Comparison of ENCODE assay signal across 2 cellular contexts in genomic region chr17:69284646-69285045, GRCh38.
A peak's percentile ranks its signal among the peaks of the same experiment; 100 is the strongest.
TF ChIP-seq lines count a peak whose summit lies in the region.

No MANE protein-coding gene starts in this region.

TF ChIP-seq in HepG2, 621 proteins besides CTCF, POLR2A, EP300 and RAD21:
- no peak for TF ChIP-seq CBX2 (IDR thresholded peaks at IDR 0.05; ENCODE audit: low read depth, low read length)
- no peak for TF ChIP-seq CBX2 (CRISPR knock-in tag; IDR thresholded peaks at IDR 0.05; ENCODE audit: low read depth)
- TF ChIP-seq MAFK (conservative IDR thresholded peaks at IDR 0.05 in 1 of 2, IDR thresholded peaks at IDR 0.05 in 1 of 2; ENCODE audit: low read length in 2 of 2), result peak; percentile 69 to 85
- peak; percentile 75 for TF ChIP-seq MAFF (IDR thresholded peaks at IDR 0.05; ENCODE audit: low read depth, low read length)
- TF ChIP-seq ZNF121 (CRISPR knock-in tag; IDR thresholded peaks at IDR 0.05), result no peak

TF ChIP-seq in K562, 482 proteins besides CTCF, POLR2A, EP300 and RAD21:
- no peak for TF ChIP-seq NFYB (IDR thresholded peaks at IDR 0.05; ENCODE audit: extremely low read depth, insufficient read length)
- TF ChIP-seq EP400 (IDR thresholded peaks at IDR 0.05), result no peak
- no peak for TF ChIP-seq FOXA1 (IDR thresholded peaks at IDR 0.05; ENCODE audit: borderline replicate concordance)
- no peak for TF ChIP-seq SRSF7 (optimal IDR thresholded peaks at IDR 0.05; ENCODE audit: low read depth, low read length)
- no peak for TF ChIP-seq DMBX1 (CRISPR knock-in tag; IDR thresholded peaks at IDR 0.05; ENCODE audit: borderline replicate concordance)
- TF ChIP-seq CHD7 (IDR thresholded peaks at IDR 0.05; ENCODE audit: low read depth, low read length), result no peak
- no peak for TF ChIP-seq ZBTB9 (CRISPR knock-in tag; IDR thresholded peaks at IDR 0.05)
- TF ChIP-seq MAFG (tag; conservative IDR thresholded peaks at IDR 0.05), result peak; percentile 26
- TF ChIP-seq POLR2AphosphoS2 (IDR thresholded peaks at IDR 0.05; ENCODE audit: low read length), result no peak
- TF ChIP-seq THRAP3 (IDR thresholded peaks at IDR 0.05; ENCODE audit: borderline replicate concordance), result no peak
- no peak for TF ChIP-seq BHLHE40 (IDR thresholded peaks at IDR 0.05; ENCODE audit: low read length)
- no peak for TF ChIP-seq STAT5A (IDR thresholded peaks at IDR 0.05; ENCODE audit: borderline replicate concordance, low read length)
- 0 out of 2 replicates have a peak, but pooled peaks have one; percentile 22 for TF ChIP-seq MAFF (IDR thresholded peaks at IDR 0.05; ENCODE audit: low read length)
- no peak for TF ChIP-seq TAF9B (IDR thresholded peaks at IDR 0.05; ENCODE audit: partially characterized antibody)
- TF ChIP-seq GTF2B (IDR thresholded peaks at IDR 0.05; ENCODE audit: extremely low read depth, insufficient read length), result no peak
- peak; percentile 45; the same call in 1 of the 2 replicates for TF ChIP-seq C11orf30 (IDR thresholded peaks at IDR 0.05; ENCODE audit: low read depth)
- no peak for TF ChIP-seq BRD4 (IDR thresholded peaks at IDR 0.05)
- no peak for TF ChIP-seq DDX20 (tag; IDR thresholded peaks at IDR 0.05; ENCODE audit: low read depth)
- no peak for TF ChIP-seq E2F6 (IDR thresholded peaks at IDR 0.05; ENCODE audit: borderline replicate concordance in 1 of 2, extremely low read depth in 1 of 2, insufficient read depth in 1 of 2, insufficient read length in 1 of 2, low read depth in 1 of 2, low read length in 1 of 2, poor library complexity in 1 of 2, severe bottlenecking in 1 of 2)
- peak; percentile 63 for TF ChIP-seq ZNF316 (IDR thresholded peaks at IDR 0.05)
- no peak for TF ChIP-seq E4F1 (CRISPR knock-in tag; IDR thresholded peaks at IDR 0.05; ENCODE audit: borderline replicate concordance)
